In the genomic region with DNA sequence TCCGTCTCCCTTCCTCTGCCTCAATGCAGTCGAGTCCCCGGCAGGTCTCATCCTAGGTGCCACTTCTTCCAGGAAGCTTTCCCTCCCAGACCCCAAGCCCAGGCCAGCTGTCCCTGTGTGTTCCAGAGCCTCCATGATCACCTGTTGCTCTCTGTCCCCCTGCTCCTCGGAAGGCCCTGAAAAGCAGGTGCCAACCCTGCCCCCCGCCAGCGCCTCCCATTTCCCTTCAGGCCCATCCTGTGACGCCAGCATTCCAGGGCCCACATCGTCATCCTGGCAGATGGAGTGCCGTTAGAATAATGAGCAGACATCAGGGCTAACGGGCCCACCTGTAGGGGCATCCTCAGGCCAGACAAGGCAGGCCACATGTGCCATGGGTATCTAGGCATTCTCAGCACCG, we compare ENCODE assay signal across 2 cellular contexts.
TF ChIP-seq lines count a peak whose summit lies in the region.

No MANE protein-coding gene starts in this region.

TF ChIP-seq in GM23338, 12 proteins besides CTCF, POLR2A, EP300 and RAD21:
- no peak for TF ChIP-seq EZH2 (IDR thresholded peaks at IDR 0.05; ENCODE audit: low read depth, unreplicated experiment)
- TF ChIP-seq JUNB (IDR thresholded peaks at IDR 0.05; ENCODE audit: unreplicated experiment): no peak
- TF ChIP-seq ZNF331 (CRISPR knock-in tag; IDR thresholded peaks at IDR 0.05; ENCODE audit: low read depth): no peak
- TF ChIP-seq POLR2AphosphoS5 (IDR thresholded peaks at IDR 0.05; ENCODE audit: low read depth): no peak
- TF ChIP-seq NANOG (IDR thresholded peaks at IDR 0.05; ENCODE audit: borderline replicate concordance): no peak
TF ChIP-seq in GM23338: peak in this region for 0.

TF ChIP-seq in HEK293, 187 proteins besides CTCF, POLR2A, EP300 and RAD21:
- TF ChIP-seq SCRT2 (tag by site-specific recombination; IDR thresholded peaks at IDR 0.05): peak; percentile 77
- TF ChIP-seq ZNF416 (tag by site-specific recombination; IDR thresholded peaks at IDR 0.05): no peak
- TF ChIP-seq SCRT1 (tag by site-specific recombination; IDR thresholded peaks at IDR 0.05; ENCODE audit: borderline replicate concordance): 0 out of 2 replicates have a peak, but pooled peaks have one; percentile 38
